In the genomic region with DNA sequence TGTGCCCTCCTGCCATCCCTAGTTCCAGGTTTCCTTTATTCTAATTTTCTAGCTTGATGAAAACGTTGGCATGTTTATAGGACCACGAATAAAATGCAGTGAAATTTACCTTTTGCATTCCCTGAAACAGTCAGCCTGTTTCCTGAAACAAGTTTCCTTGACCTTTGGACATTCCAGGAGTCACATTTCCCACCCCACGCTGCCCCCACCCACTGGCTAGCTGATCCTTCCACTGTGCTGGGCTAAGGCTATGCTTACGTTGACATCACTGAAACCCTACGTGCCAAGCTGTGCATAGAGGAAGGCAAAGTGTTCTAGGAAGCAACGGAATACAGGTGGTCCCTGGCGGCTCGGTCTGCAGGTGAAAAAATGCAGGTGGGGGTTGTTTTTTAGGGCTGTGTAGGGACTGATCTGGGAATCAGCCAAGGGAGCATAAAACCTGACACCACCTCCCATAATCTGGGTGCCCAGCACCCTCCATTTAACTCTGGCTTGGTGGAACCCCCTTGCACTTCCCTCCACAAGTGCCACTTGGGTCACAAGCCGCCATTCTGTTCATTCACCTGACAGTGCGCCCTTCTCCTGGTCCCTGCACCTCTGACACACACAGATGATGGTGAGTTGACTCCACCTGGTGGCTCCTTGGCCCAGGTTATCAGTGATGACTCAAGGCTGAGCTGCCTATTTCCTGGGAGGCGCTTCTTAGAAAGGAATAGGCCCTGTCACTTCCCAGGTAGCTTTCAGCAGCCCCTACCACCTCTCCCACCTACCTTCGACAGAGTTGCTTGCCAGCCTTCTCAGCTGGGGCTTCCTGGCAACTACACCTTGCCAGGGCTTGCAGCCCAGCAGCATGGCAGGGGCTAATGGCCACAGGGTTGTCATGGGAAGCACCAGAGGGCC, we compare ENCODE assay signal across 9 cellular contexts.
DNase-seq lines count a peak whose midpoint lies in the region; ATAC-seq, FAIRE-seq and TF ChIP-seq lines count a peak whose summit lies in the region.
"Had no signal": no experiment of that assay in that cellular context is flagged by ENCODE, and none has a peak within 500 bp of the region (broad histone marks: within the 10 kb centered on the region; RNA-seq: fewer than 3 reads in every experiment).

No MANE protein-coding gene starts in this region.

- H3K4me3 Mint-ChIP-seq in CD8-positive, alpha-beta T cell, result no peak overlapping the region
- no peak overlapping the region for H3K4me3 Mint-ChIP-seq in activated naive CD8-positive, alpha-beta T cell treated with anti-CD3 and anti-CD28 coated beads, Interleukin-2, amount 50 U/mL, for 24 hours

- intact Hi-C loops in CD8-positive, alpha-beta T cell (cut with DNase I, micrococcal nuclease), result no loop called here
- intact Hi-C loops in pancreas (cut with DNase I), result no loop called here

- H3K9me3 Mint-ChIP-seq in CD8-positive, alpha-beta T cell, result peaks cover 7% of the 10 kb centered on the region
- no peaks in the 10 kb centered on the region for H3K9me3 Mint-ChIP-seq in activated naive CD8-positive, alpha-beta T cell treated with anti-CD3 and anti-CD28 coated beads, Interleukin-2, amount 50 U/mL, for 24 hours

- H3K4me3 ChIP-seq in CD8-positive, alpha-beta T cell (ENCODE audit: low read depth, low read length), result no peak overlapping the region
- no peak overlapping the region for H3K4me3 ChIP-seq in pancreas

- no peaks in the 10 kb centered on the region for H3K36me3 ChIP-seq in CD8-positive, alpha-beta T cell (ENCODE audit: insufficient read depth, low read length)
- H3K36me3 ChIP-seq in pancreas, result no peaks in the 10 kb centered on the region

- no peak overlapping the region for H3K27ac Mint-ChIP-seq in CD8-positive, alpha-beta T cell
- no peak overlapping the region for H3K27ac Mint-ChIP-seq in activated naive CD8-positive, alpha-beta T cell treated with anti-CD3 and anti-CD28 coated beads, Interleukin-2, amount 50 U/mL, for 24 hours

- H3K27ac ChIP-seq in CD8-positive, alpha-beta T cell (ENCODE audit: low read depth, low read length), result no peak overlapping the region
- no peak overlapping the region for H3K27ac ChIP-seq in pancreas
- H3K27ac ChIP-seq: KMS-11 had no signal

- 31 to 35% methylated on average over 12 of the region's 12 CpGs for WGBS in pancreas, 2 donors

- H3K4me1 Mint-ChIP-seq in CD8-positive, alpha-beta T cell (ENCODE audit: low read depth), result no peaks in the 10 kb centered on the region
- H3K4me1 Mint-ChIP-seq in activated naive CD8-positive, alpha-beta T cell treated with anti-CD3 and anti-CD28 coated beads, Interleukin-2, amount 50 U/mL, for 24 hours, result peaks cover 9% of the 10 kb centered on the region

- no peaks in the 10 kb centered on the region for H3K27me3 ChIP-seq in CD8-positive, alpha-beta T cell (ENCODE audit: insufficient read depth, low read length)
- H3K27me3 ChIP-seq in pancreas, result no peaks in the 10 kb centered on the region

- POLR2A ChIA-PET in CD8-positive, alpha-beta T cell (lab: Charles Lee), result no interaction called here

- no peaks in the 10 kb centered on the region for H3K9me3 ChIP-seq in CD8-positive, alpha-beta T cell (ENCODE audit: low read length)
- no peaks in the 10 kb centered on the region for H3K9me3 ChIP-seq in pancreas

- no peaks in the 10 kb centered on the region for H3K36me3 Mint-ChIP-seq in CD8-positive, alpha-beta T cell
- no peaks in the 10 kb centered on the region for H3K36me3 Mint-ChIP-seq in activated naive CD8-positive, alpha-beta T cell treated with anti-CD3 and anti-CD28 coated beads, Interleukin-2, amount 50 U/mL, for 24 hours (ENCODE audit: low read depth)

- peak in 1 of 7 experiments; percentile 36 for DNase-seq in CD8-positive, alpha-beta T cell
- peak; percentile 20 for DNase-seq in NAMALWA (ENCODE audit: low spot score)
- peak; percentile 17 for DNase-seq in activated naive CD8-positive, alpha-beta T cell treated with anti-CD3 and anti-CD28 coated beads, Interleukin-2, amount 50 U/mL, for 24 hours
- peak in 3 of 6 donors; percentile 28 to 53 (median 47) for DNase-seq in pancreas
- DNase-seq in SIG-M5 treated with dmso at 0.1 percent for 504 hours (lab: John Stamatoyannopoulos, UW; ENCODE audit: unreplicated experiment), result no peak

- peak; percentile 34 for ATAC-seq in CD8-positive, alpha-beta T cell
- ATAC-seq in GM19043 (IDR thresholded peaks at IDR 0.05; ENCODE audit: low read depth, unreplicated experiment) (peak; percentile 67), pancreas (peak; percentile 73 to 89 (median 88)), GM21737 (IDR thresholded peaks at IDR 0.05; ENCODE audit: unreplicated experiment) (no peak), GM21447 (IDR thresholded peaks at IDR 0.05; ENCODE audit: unreplicated experiment) (no peak)
- ATAC-seq in activated naive CD8-positive, alpha-beta T cell treated with anti-CD3 and anti-CD28 coated beads, Interleukin-2, amount 50 U/mL, for 24 hours, result peak; percentile 71

- no peak for FAIRE-seq in pancreas (lab: Jason Lieb, UNC)

- H3K4me1 ChIP-seq in CD8-positive, alpha-beta T cell (ENCODE audit: insufficient read depth, low read length), result no peaks in the 10 kb centered on the region
- no peaks in the 10 kb centered on the region for H3K4me1 ChIP-seq in pancreas

- no peak for TF ChIP-seq CTCF in CD8-positive, alpha-beta T cell (IDR thresholded peaks at IDR 0.05)
- no peak for TF ChIP-seq CTCF in pancreas (IDR thresholded peaks at IDR 0.05)

- CTCF ChIA-PET in CD8-positive, alpha-beta T cell (lab: Charles Lee), result interaction anchor here (0.7 to 1.7 kb wide), 5 partner anchors 87 to 173 kb away, joined by 3 to 5 read pairs (median 3); no protein-coding TSS in a partner anchor

- H3K27me3 Mint-ChIP-seq in CD8-positive, alpha-beta T cell (ENCODE audit: low read depth), result no peaks in the 10 kb centered on the region
- no peaks in the 10 kb centered on the region for H3K27me3 Mint-ChIP-seq in activated naive CD8-positive, alpha-beta T cell treated with anti-CD3 and anti-CD28 coated beads, Interleukin-2, amount 50 U/mL, for 24 hours

Comparison
In these comparisons a context has a peak if more than half of its experiments do, and no peak if none do; other contexts are left out.
1. ATAC-seq: peak in CD8-positive, alpha-beta T cell (single experiment), GM19043 (single experiment), activated naive CD8-positive, alpha-beta T cell treated with anti-CD3 and anti-CD28 coated beads, Interleukin-2, amount 50 U/mL, for 24 hours (single experiment) and pancreas (4 of 4); none in GM21737 (single experiment) and GM21447 (single experiment).